1 cellular context compared by ENCODE assay signal in the genomic region with DNA sequence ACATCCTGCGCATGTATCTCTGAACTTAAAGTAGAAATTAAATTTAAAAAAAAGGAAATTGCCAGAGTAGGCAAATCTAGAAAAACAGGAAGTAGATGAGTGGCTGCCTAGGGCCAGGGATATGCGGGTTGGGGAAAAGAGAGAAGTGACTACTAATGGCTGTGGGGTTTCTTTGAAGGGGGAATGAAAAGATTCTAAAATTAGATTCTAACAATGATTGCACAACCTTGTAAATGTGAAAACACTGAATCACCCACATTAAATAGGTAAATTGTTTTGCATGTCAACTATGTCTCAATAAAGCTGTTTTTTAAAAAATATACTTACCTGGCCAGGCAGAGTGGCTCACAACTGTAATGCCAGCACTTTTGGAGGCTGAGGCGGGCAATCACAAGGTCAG.
TF ChIP-seq lines count a peak whose summit lies in the region.

No MANE protein-coding gene starts in this region.

TF ChIP-seq in K562, 482 proteins besides CTCF, POLR2A, EP300 and RAD21 (continued from another document):
- TF ChIP-seq ZNF318 (IDR thresholded peaks at IDR 0.05; ENCODE audit: borderline replicate concordance in 1 of 2, low read depth in 1 of 2) = no peak
- peak; percentile 57 for TF ChIP-seq CEBPB (tag; IDR thresholded peaks at IDR 0.05)
- TF ChIP-seq SPI1 (IDR thresholded peaks at IDR 0.05; ENCODE audit: borderline replicate concordance, low read depth, low read length) = peak; percentile 6; the same call in 1 of the 2 replicates
- TF ChIP-seq CHD4 (IDR thresholded peaks at IDR 0.05; ENCODE audit: insufficient read depth, insufficient replicate concordance, low read depth, low read length, poor library complexity, severe bottlenecking) = no peak
- TF ChIP-seq, protein P1, sequence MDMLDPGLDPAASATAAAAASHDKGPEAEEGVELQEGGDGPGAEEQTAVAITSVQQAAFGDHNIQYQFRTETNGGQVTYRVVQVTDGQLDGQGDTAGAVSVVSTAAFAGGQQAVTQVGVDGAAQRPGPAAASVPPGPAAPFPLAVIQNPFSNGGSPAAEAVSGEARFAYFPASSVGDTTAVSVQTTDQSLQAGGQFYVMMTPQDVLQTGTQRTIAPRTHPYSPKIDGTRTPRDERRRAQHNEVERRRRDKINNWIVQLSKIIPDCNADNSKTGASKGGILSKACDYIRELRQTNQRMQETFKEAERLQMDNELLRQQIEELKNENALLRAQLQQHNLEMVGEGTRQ (CRISPR knock-in tag; IDR thresholded peaks at IDR 0.05) = no peak
- TF ChIP-seq, protein P2, sequence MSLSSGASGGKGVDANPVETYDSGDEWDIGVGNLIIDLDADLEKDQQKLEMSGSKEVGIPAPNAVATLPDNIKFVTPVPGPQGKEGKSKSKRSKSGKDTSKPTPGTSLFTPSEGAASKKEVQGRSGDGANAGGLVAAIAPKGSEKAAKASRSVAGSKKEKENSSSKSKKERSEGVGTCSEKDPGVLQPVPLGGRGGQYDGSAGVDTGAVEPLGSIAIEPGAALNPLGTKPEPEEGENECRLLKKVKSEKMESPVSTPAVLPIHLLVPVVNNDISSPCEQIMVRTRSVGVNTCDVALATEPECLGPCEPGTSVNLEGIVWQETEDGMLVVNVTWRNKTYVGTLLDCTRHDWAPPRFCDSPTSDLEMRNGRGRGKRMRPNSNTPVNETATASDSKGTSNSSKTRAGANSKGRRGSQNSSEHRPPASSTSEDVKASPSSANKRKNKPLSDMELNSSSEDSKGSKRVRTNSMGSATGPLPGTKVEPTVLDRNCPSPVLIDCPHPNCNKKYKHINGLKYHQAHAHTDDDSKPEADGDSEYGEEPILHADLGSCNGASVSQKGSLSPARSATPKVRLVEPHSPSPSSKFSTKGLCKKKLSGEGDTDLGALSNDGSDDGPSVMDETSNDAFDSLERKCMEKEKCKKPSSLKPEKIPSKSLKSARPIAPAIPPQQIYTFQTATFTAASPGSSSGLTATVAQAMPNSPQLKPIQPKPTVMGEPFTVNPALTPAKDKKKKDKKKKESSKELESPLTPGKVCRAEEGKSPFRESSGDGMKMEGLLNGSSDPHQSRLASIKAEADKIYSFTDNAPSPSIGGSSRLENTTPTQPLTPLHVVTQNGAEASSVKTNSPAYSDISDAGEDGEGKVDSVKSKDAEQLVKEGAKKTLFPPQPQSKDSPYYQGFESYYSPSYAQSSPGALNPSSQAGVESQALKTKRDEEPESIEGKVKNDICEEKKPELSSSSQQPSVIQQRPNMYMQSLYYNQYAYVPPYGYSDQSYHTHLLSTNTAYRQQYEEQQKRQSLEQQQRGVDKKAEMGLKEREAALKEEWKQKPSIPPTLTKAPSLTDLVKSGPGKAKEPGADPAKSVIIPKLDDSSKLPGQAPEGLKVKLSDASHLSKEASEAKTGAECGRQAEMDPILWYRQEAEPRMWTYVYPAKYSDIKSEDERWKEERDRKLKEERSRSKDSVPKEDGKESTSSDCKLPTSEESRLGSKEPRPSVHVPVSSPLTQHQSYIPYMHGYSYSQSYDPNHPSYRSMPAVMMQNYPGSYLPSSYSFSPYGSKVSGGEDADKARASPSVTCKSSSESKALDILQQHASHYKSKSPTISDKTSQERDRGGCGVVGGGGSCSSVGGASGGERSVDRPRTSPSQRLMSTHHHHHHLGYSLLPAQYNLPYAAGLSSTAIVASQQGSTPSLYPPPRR (CRISPR knock-in tag; IDR thresholded peaks at IDR 0.05; ENCODE audit: borderline replicate concordance) = no peak
